Comparison of ENCODE assay signal across 11 cellular contexts in the genomic region with DNA sequence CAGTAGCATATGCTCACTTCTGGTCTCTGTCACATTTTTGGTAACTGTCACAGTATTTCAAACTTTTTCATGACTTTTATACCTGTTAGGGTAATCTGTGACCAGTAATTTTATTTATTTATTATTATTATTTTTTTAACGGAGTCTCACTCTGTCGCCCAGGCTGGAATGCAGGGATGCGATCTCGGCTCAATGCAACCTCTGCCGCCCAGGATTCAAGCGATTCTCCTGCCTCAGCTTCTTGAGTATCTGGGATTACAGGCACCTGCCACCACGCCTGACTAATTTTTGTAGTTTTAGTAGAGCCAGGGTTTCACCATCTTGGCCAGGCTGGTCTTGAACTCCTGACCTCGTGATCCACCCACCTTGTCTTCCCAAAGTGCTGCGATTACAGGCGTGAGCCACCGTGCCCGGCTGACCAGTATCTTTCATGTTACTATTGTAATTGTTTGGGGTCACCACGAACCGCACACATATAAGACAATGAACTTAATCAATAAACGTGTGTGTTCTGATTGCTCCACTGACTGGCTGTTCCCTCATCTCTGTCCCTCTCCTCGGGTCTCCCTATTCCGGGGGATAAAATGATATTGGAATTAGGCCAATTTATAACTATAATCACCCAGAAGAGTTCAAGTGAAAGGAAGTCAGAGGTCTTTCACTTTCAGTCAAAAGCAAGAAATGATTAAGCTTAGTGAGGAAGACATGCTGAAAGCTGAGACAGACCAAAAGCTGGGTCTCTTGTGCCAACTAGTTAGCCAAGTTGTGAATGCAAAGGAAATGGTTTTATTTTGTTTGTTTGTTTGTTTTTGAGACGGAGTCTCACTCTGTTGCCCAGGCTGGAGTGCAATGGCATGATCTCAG. TPM values are rescaled to one million over a fixed set of nuclear protein-coding genes. Genes with fewer than 3 reads are reported as not detected.
DNase-seq lines count a peak whose midpoint lies in the region; ATAC-seq lines count a peak whose summit lies in the region.
"Had no signal": no experiment of that assay in that cellular context is flagged by ENCODE, and none has a peak within 500 bp of the region (broad histone marks: within the 10 kb centered on the region; RNA-seq: fewer than 3 reads in every experiment).

No MANE protein-coding gene starts in this region.

- ATAC-seq in GM18502 (IDR thresholded peaks at IDR 0.05; ENCODE audit: poor library complexity, unreplicated experiment) (peak; percentile 91), GM19043 (IDR thresholded peaks at IDR 0.05; ENCODE audit: low read depth, unreplicated experiment) (peak; percentile 91), HG02938 (IDR thresholded peaks at IDR 0.05; ENCODE audit: unreplicated experiment) (peak; percentile 87), HG03469 (IDR thresholded peaks at IDR 0.05; ENCODE audit: unreplicated experiment) (no peak)
- ATAC-seq: SK-N-SH treated with all-trans-retinoic acid at 6 μM for 48 hours had no signal

- no peaks in the 10 kb centered on the region for H3K36me3 ChIP-seq in H7 (replicated peaks; ENCODE audit: control insufficient read depth, insufficient read depth, low read length)

- H3K4me3 ChIP-seq in H7 (ENCODE audit: insufficient read depth, low read depth, low read length): no peak overlapping the region

- no peaks in the 10 kb centered on the region for H3K27me3 ChIP-seq in H7 (ENCODE audit: control insufficient read depth, insufficient read depth, low read length)

- peak; percentile 17 to 18 for DNase-seq in activated CD4-positive, alpha-beta T cell treated with anti-CD3 and anti-CD28 coated beads, Interleukin-2, amount 50 U/mL, for 48 hours
- DNase-seq in effector CD4-positive, alpha-beta T cell: no peak
- DNase-seq in H7 (no peak), NCI-H774 (lab: John Stamatoyannopoulos, UW) (no peak)
- DNase-seq: NCI-H2029, substantia nigra had no signal

RNA-seq across cellular contexts. Expression of gene TGIF1, which starts 22.9 kb away (rescaled TPM):
- total RNA-seq in H7 (2014; rRNA removed; shearing (Covaris generic)): 329 and 333 TPM in 2 replicates

Comparison
In these comparisons a context has a peak if more than half of its experiments do, and no peak if none do; other contexts are left out.
1. DNase-seq: peak in activated CD4-positive, alpha-beta T cell treated with anti-CD3 and anti-CD28 coated beads, Interleukin-2, amount 50 U/mL, for 48 hours (2 of 2); none in effector CD4-positive, alpha-beta T cell (single experiment), H7 (single experiment) and NCI-H774 (single experiment).